8 cellular contexts compared by ENCODE assay signal in genomic region chr4:125283702-125284279, GRCh38. TPM values are rescaled to one million over a fixed set of nuclear protein-coding genes. Genes with fewer than 3 reads are reported as not detected.
DNase-seq lines count a peak whose midpoint lies in the region; ATAC-seq and TF ChIP-seq lines count a peak whose summit lies in the region.

No MANE protein-coding gene starts in this region.

- H3K4me3 Mint-ChIP-seq in neural progenitor cell, result no peak overlapping the region
- no peak overlapping the region for H3K4me3 Mint-ChIP-seq in activated T-helper 2 cell treated with anti-CD3 and anti-CD28 coated beads, Interferon-gamma antibody, Interleukin-2, Interleukin-4, amounts not matched to agents 10 μg/mL and 5 μg/mL and 100 μg/mL, durations not matched to agents 14 hours and 24 hours and 36 hours (ENCODE audit: low read depth)

- no peaks in the 10 kb centered on the region for H3K36me3 ChIP-seq in MM.1S (replicated peaks; ENCODE audit: insufficient read depth, low read length)
- no peaks in the 10 kb centered on the region for H3K36me3 ChIP-seq in neural progenitor cell

- H3K9ac ChIP-seq in MM.1S (ENCODE audit: low read length) (no peak overlapping the region), neural progenitor cell (no peak overlapping the region)

- no peaks in the 10 kb centered on the region for H3K27me3 Mint-ChIP-seq in neural progenitor cell (ENCODE audit: insufficient read depth, low read depth)
- no peaks in the 10 kb centered on the region for H3K27me3 Mint-ChIP-seq in activated T-helper 2 cell treated with anti-CD3 and anti-CD28 coated beads, Interferon-gamma antibody, Interleukin-2, Interleukin-4, amounts not matched to agents 10 μg/mL and 5 μg/mL and 100 μg/mL, durations not matched to agents 14 hours and 24 hours and 36 hours (ENCODE audit: low read depth)

- H3F3A ChIP-seq in MM.1S (ENCODE audit: insufficient read depth, low read length) (no peaks in the 10 kb centered on the region), neural progenitor cell (ENCODE audit: low read depth) (peaks cover 7% of the 10 kb centered on the region)

- H4K20me1 ChIP-seq in MM.1S (ENCODE audit: insufficient read depth, low read length), result no peaks in the 10 kb centered on the region
- H4K20me1 ChIP-seq in neural progenitor cell (ENCODE audit: low read depth), result no peaks in the 10 kb centered on the region

- intact Hi-C loops in activated T-helper 2 cell treated with anti-CD3 and anti-CD28 coated beads, Interferon-gamma antibody, Interleukin-2, Interleukin-4, amounts not matched to agents 10 μg/mL and 5 μg/mL and 100 μg/mL, durations not matched to agents 14 hours and 24 hours and 36 hours (cut with micrococcal nuclease), result no loop called here

- no peaks in the 10 kb centered on the region for H3K9me2 ChIP-seq in MM.1S (replicated peaks; ENCODE audit: insufficient read depth, low read length)

- TF ChIP-seq CTCF in MM.1S (IDR thresholded peaks at IDR 0.05; ENCODE audit: low read length) (peak; percentile 61), coronary artery (IDR thresholded peaks at IDR 0.05) (peak; percentile 35), neural progenitor cell (IDR thresholded peaks at IDR 0.05) (peak; percentile 87)

- no peaks in the 10 kb centered on the region for H3K4me1 ChIP-seq in MM.1S (ENCODE audit: low read length)
- H3K4me1 ChIP-seq in neural progenitor cell, result peaks cover 4% of the 10 kb centered on the region

- H3K4me3 ChIP-seq in MM.1S (ENCODE audit: low read length), result no peak overlapping the region
- H3K4me3 ChIP-seq in coronary artery, result no peak overlapping the region
- no peak overlapping the region for H3K4me3 ChIP-seq in neural progenitor cell

- H3K9me3 Mint-ChIP-seq in neural progenitor cell, result no peaks in the 10 kb centered on the region
- H3K9me3 Mint-ChIP-seq in activated T-helper 2 cell treated with anti-CD3 and anti-CD28 coated beads, Interferon-gamma antibody, Interleukin-2, Interleukin-4, amounts not matched to agents 10 μg/mL and 5 μg/mL and 100 μg/mL, durations not matched to agents 14 hours and 24 hours and 36 hours, result no peaks in the 10 kb centered on the region

- ATAC-seq in GM18519 (IDR thresholded peaks at IDR 0.05; ENCODE audit: low FRiP score, unreplicated experiment), result peak; percentile 69

- no peak overlapping the region for H3K27ac ChIP-seq in MM.1S (ENCODE audit: low read length)
- no peak overlapping the region for H3K27ac ChIP-seq in coronary artery
- H3K27ac ChIP-seq in neural progenitor cell, result no peak overlapping the region

- no peak overlapping the region for H3K4me2 ChIP-seq in MM.1S (ENCODE audit: low read depth, low read length)
- peak overlapping the region; percentile 26 for H3K4me2 ChIP-seq in neural progenitor cell

- no peak overlapping the region for H3K27ac Mint-ChIP-seq in neural progenitor cell
- no peak overlapping the region for H3K27ac Mint-ChIP-seq in activated T-helper 2 cell treated with anti-CD3 and anti-CD28 coated beads, Interferon-gamma antibody, Interleukin-2, Interleukin-4, amounts not matched to agents 10 μg/mL and 5 μg/mL and 100 μg/mL, durations not matched to agents 14 hours and 24 hours and 36 hours

- no peaks in the 10 kb centered on the region for H3K4me1 Mint-ChIP-seq in neural progenitor cell
- H3K4me1 Mint-ChIP-seq in activated T-helper 2 cell treated with anti-CD3 and anti-CD28 coated beads, Interferon-gamma antibody, Interleukin-2, Interleukin-4, amounts not matched to agents 10 μg/mL and 5 μg/mL and 100 μg/mL, durations not matched to agents 14 hours and 24 hours and 36 hours (ENCODE audit: low read depth), result no peaks in the 10 kb centered on the region

- H3K27me3 ChIP-seq in MM.1S (replicated peaks; ENCODE audit: insufficient read depth, low read length), result no peaks in the 10 kb centered on the region
- H3K27me3 ChIP-seq in neural progenitor cell, result no peaks in the 10 kb centered on the region

- DNase-seq in AG20443 (ENCODE audit: low spot score), result peak; percentile 19
- DNase-seq in MM.1S, result peak; percentile 35
- DNase-seq in coronary artery (ENCODE audit: low spot score), result no peak
- peak; percentile 18 for DNase-seq in neural progenitor cell (ENCODE audit: low spot score)
- DNase-seq in HUDEP-2 (lab: John Stamatoyannopoulos, UW; ENCODE audit: unreplicated experiment in 76 of 76), result no peak
- no peak for DNase-seq in activated T-helper 2 cell treated with anti-CD3 and anti-CD28 coated beads, Interferon-gamma antibody, Interleukin-2, Interleukin-4, amounts not matched to agents 10 μg/mL and 5 μg/mL and 100 μg/mL, durations not matched to agents 14 hours and 24 hours and 36 hours (ENCODE audit: low spot score)
- DNase-seq in SHP77 treated with DMSO at 0.1 percent for 48 hours (lab: John Stamatoyannopoulos, UW), result no peak

- H2AFZ ChIP-seq in MM.1S (ENCODE audit: low read length) (no peak overlapping the region), neural progenitor cell (replicated peaks) (peak overlapping the region; percentile 59)

- H3K36me3 Mint-ChIP-seq in neural progenitor cell, result no peaks in the 10 kb centered on the region
- H3K36me3 Mint-ChIP-seq in activated T-helper 2 cell treated with anti-CD3 and anti-CD28 coated beads, Interferon-gamma antibody, Interleukin-2, Interleukin-4, amounts not matched to agents 10 μg/mL and 5 μg/mL and 100 μg/mL, durations not matched to agents 14 hours and 24 hours and 36 hours (ENCODE audit: low read depth), result no peaks in the 10 kb centered on the region

- no peaks in the 10 kb centered on the region for H3K79me2 ChIP-seq in MM.1S (ENCODE audit: low read length)
- H3K79me2 ChIP-seq in neural progenitor cell (ENCODE audit: low read depth), result no peaks in the 10 kb centered on the region

- H3K9me3 ChIP-seq in MM.1S (replicated peaks; ENCODE audit: insufficient read depth, low read length) (no peaks in the 10 kb centered on the region), neural progenitor cell (ENCODE audit: low read depth) (no peaks in the 10 kb centered on the region)

RNA-seq across cellular contexts. Expression of gene FAT4, which starts 31.0 kb away (rescaled TPM):
- 7.4 and 8.5 TPM in 2 replicates for total RNA-seq in neural progenitor cell (ENCODE audit: low replicate concordance)
- not detected in 2 replicates for total RNA-seq in activated T-helper 2 cell treated with anti-CD3 and anti-CD28 coated beads, Interferon-gamma antibody, Interleukin-2, Interleukin-4, amounts not matched to agents 10 μg/mL and 5 μg/mL and 100 μg/mL, durations not matched to agents 14 hours and 24 hours and 36 hours

Comparison
In these comparisons a context has a peak if more than half of its experiments do, and no peak if none do; other contexts are left out.
1. DNase-seq: peak in AG20443 (single experiment), MM.1S (single experiment) and neural progenitor cell (single experiment); none in coronary artery (single experiment), HUDEP-2 (0 of 76), activated T-helper 2 cell treated with anti-CD3 and anti-CD28 coated beads, Interferon-gamma antibody, Interleukin-2, Interleukin-4, amounts not matched to agents 10 μg/mL and 5 μg/mL and 100 μg/mL, durations not matched to agents 14 hours and 24 hours and 36 hours (single experiment) and SHP77 treated with DMSO at 0.1 percent for 48 hours (single experiment).
2. CTCF ChIP-seq: peak in every context shown above with its lines; median percentile 87 in neural progenitor cell; 61 in MM.1S; 35 in coronary artery.